ENCODE assay signal across 22 cellular contexts in the genomic region with DNA sequence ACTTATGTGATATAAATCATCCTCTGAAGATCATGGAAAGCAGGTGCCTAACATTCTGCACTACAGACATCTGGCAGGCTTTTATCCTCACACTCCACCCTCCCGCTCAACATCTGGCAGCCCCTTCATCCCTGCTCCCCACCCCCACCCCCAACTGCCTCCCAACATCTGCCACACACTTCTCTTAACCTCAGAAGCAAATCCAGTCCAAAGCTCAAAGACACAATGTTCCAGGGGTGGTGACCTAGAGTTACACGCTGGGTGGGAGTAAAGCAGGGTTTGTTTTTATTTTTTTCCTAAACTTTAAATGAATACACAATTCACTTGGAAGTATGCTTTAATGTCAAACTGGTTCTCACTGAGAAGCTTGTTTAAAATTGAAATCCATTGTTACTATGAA.
"Had no signal": no experiment of that assay in that cellular context is flagged by ENCODE, and none has a peak within 500 bp of the region (broad histone marks: within the 10 kb centered on the region; RNA-seq: fewer than 3 reads in every experiment).

No MANE protein-coding gene starts in this region.

- H3K4me1 Mint-ChIP-seq: activated B cell treated with CpG ODN at 0.5 μM for 24 hours; activated naive CD8-positive, alpha-beta T cell treated with anti-CD3 and anti-CD28 coated beads for 36 hours; memory B cell; naive thymus-derived CD8-positive, alpha-beta T cell; stimulated activated memory B cell treated with anti-CD40 and anti-IgM and Interleukin-4, amounts not matched to agents 10 μg/mL and 1 μg/mL and 100 μg/mL, for 72 hours had no signal

- H3K27ac ChIP-seq: body of pancreas, coronary artery, gastrocnemius medialis, left ventricle myocardium inferior, thyroid gland, uterus had no signal

- H3K9me3 Mint-ChIP-seq: activated B cell treated with CpG ODN at 0.5 μM for 24 hours; activated CD8-positive, alpha-beta T cell treated with anti-CD3 and anti-CD28 coated beads for 36 hours; activated naive CD8-positive, alpha-beta T cell treated with anti-CD3 and anti-CD28 coated beads for 36 hours; activated T-cell treated with anti-CD3 and anti-CD28 coated beads, Interleukin-2, amount 50 U/mL, for 4 hours; memory B cell; naive thymus-derived CD8-positive, alpha-beta T cell; stimulated activated memory B cell treated with anti-CD40 and anti-IgM and Interleukin-4, amounts not matched to agents 10 μg/mL and 1 μg/mL and 100 μg/mL, for 72 hours had no signal

- H3K4me1 ChIP-seq: gastrocnemius medialis, left ventricle myocardium inferior, thyroid gland, uterus had no signal

- H3K27me3 Mint-ChIP-seq: memory B cell; stimulated activated memory B cell treated with anti-CD40 and anti-IgM and Interleukin-4, amounts not matched to agents 10 μg/mL and 1 μg/mL and 100 μg/mL, for 72 hours had no signal

- H3K27ac Mint-ChIP-seq: activated B cell treated with CpG ODN at 0.5 μM for 24 hours; activated CD8-positive, alpha-beta T cell treated with anti-CD3 and anti-CD28 coated beads for 36 hours; activated naive CD8-positive, alpha-beta T cell treated with anti-CD3 and anti-CD28 coated beads for 36 hours; memory B cell; naive thymus-derived CD8-positive, alpha-beta T cell; stimulated activated memory B cell treated with anti-CD40 and anti-IgM and Interleukin-4, amounts not matched to agents 10 μg/mL and 1 μg/mL and 100 μg/mL, for 72 hours had no signal

- ATAC-seq: activated CD8-positive, alpha-beta T cell treated with anti-CD3 and anti-CD28 coated beads for 36 hours; activated T-cell treated with anti-CD3 and anti-CD28 coated beads, Interleukin-2, amount 50 U/mL, for 4 hours; body of pancreas; gastrocnemius medialis; naive thymus-derived CD8-positive, alpha-beta T cell; stimulated activated memory B cell treated with anti-CD40 and anti-IgM and Interleukin-4, amounts not matched to agents 10 μg/mL and 1 μg/mL and 100 μg/mL, for 72 hours had no signal

- H3K4me3 ChIP-seq: body of pancreas, coronary artery, gastrocnemius medialis, left ventricle myocardium inferior, mucosa of descending colon, thyroid gland, uterus had no signal

- H3K4me3 Mint-ChIP-seq: activated B cell treated with CpG ODN at 0.5 μM for 24 hours; activated CD8-positive, alpha-beta T cell treated with anti-CD3 and anti-CD28 coated beads for 36 hours; activated naive CD8-positive, alpha-beta T cell treated with anti-CD3 and anti-CD28 coated beads for 36 hours; activated T-cell treated with anti-CD3 and anti-CD28 coated beads, Interleukin-2, amount 50 U/mL, for 4 hours; memory B cell; naive thymus-derived CD8-positive, alpha-beta T cell; stimulated activated memory B cell treated with anti-CD40 and anti-IgM and Interleukin-4, amounts not matched to agents 10 μg/mL and 1 μg/mL and 100 μg/mL, for 72 hours had no signal

- H3K9me3 ChIP-seq: body of pancreas, gastrocnemius medialis, left ventricle myocardium inferior, mucosa of descending colon, thyroid gland, uterus had no signal

- DNase-seq: activated B cell treated with CpG ODN at 0.5 μM for 24 hours; activated CD4-positive, alpha-beta T cell treated with anti-CD3 and anti-CD28 coated beads for 48 hours; activated CD8-positive, alpha-beta T cell treated with anti-CD3 and anti-CD28 coated beads for 36 hours; activated effector memory CD4-positive, alpha-beta T cell treated with anti-CD3 and anti-CD28 coated beads, Interleukin-2, amount 50 U/mL, for 16 hours; activated naive CD8-positive, alpha-beta T cell treated with anti-CD3 and anti-CD28 coated beads for 36 hours; activated T-cell treated with anti-CD3 and anti-CD28 coated beads, Interleukin-2, amount 50 U/mL, for 4 hours; amygdala; body of pancreas; central memory CD4-positive, alpha-beta T cell; gastrocnemius medialis; islet precursor cell; left ventricle myocardium inferior; mucosa of descending colon; naive thymus-derived CD8-positive, alpha-beta T cell; posterior cingulate gyrus; retina; stimulated activated CD4-positive, alpha-beta T cell treated with anti-CD3 and anti-CD28 coated beads, Interleukin-2, amount 100 ng/mL, for 48 hours; thyroid gland; uterus had no signal

- H3K27me3 ChIP-seq: body of pancreas, gastrocnemius medialis, thyroid gland, uterus had no signal

- H3K36me3 Mint-ChIP-seq: activated naive CD8-positive, alpha-beta T cell treated with anti-CD3 and anti-CD28 coated beads for 36 hours; memory B cell; naive thymus-derived CD8-positive, alpha-beta T cell; stimulated activated memory B cell treated with anti-CD40 and anti-IgM and Interleukin-4, amounts not matched to agents 10 μg/mL and 1 μg/mL and 100 μg/mL, for 72 hours had no signal

- H3K36me3 ChIP-seq: gastrocnemius medialis, left ventricle myocardium inferior, thyroid gland, uterus had no signal
